In the genomic region with DNA sequence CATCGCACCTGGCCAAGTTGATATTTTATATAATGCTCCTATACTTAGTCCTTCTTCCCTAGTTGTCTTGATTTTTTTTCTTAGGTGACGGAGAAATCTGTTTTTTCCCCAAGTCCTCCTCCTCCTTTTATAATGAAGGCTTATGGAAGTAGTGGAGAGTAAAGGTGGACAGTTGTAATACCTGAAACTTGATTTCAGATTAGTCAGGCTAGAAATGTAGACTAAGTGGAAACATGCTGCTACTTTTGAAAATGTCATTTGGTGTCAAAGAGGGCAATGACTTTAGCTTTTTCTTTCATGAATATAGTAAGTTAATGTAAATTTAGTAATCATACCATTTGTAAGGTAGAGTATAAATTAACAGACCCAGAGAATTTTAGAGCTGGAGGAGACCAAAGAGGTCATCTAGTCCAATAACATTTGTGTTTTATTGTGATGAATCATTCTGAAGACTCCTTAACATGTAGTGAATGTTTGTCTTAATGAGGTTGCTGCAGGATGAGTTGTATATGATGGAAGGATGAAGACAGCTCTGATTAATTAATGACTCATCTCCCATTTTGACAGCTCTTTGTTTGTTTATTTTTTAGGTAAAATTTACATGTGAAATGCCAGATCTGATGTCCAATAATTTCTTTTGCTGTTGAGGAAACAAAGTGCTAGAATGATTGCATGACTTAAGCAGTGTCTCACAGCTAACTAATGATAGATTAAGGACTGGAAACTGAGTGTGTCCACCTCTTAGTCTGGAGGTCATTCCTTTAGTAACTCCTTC, we compare ENCODE assay signal across 14 cellular contexts. TPM values are rescaled to one million over a fixed set of nuclear protein-coding genes. Genes with fewer than 3 reads are reported as not detected.
DNase-seq lines count a peak whose midpoint lies in the region; ATAC-seq and TF ChIP-seq lines count a peak whose summit lies in the region.
"Had no signal": no experiment of that assay in that cellular context is flagged by ENCODE, and none has a peak within 500 bp of the region (broad histone marks: within the 10 kb centered on the region; RNA-seq: fewer than 3 reads in every experiment).

No MANE protein-coding gene starts in this region.

- H3K4me3 ChIP-seq in cardiac muscle cell (no peak overlapping the region), RWPE2 (ENCODE audit: severe bottlenecking) (no peak overlapping the region), fibroblast of villous mesenchyme (ENCODE audit: low read depth, low read length) (no peak overlapping the region)
- H3K4me3 ChIP-seq: body of pancreas, thoracic aorta had no signal

- intact Hi-C loops in left ventricle myocardium superior (cut with micrococcal nuclease), result no loop called here
- intact Hi-C loops in CD4-positive, alpha-beta T cell (cut with DNase I, micrococcal nuclease), result no loop called here

- H3K9me3 ChIP-seq in cardiac muscle cell (ENCODE audit: low read depth), result no peaks in the 10 kb centered on the region
- no peaks in the 10 kb centered on the region for H3K9me3 ChIP-seq in RWPE2 (ENCODE audit: severe bottlenecking)
- H3K9me3 ChIP-seq in CD4-positive, alpha-beta T cell (ENCODE audit: control insufficient read depth, low read length), result no peaks in the 10 kb centered on the region
- H3K9me3 ChIP-seq: body of pancreas, thoracic aorta had no signal

- no peak for ATAC-seq in left ventricle myocardium superior
- ATAC-seq in RWPE2 (ENCODE audit: low read depth), result peak; percentile 77
- ATAC-seq in CD4-positive, alpha-beta T cell (ENCODE audit: poor library complexity), result no peak
- ATAC-seq: body of pancreas had no signal

- H3K9me3 Mint-ChIP-seq in CD4-positive, alpha-beta T cell, result no peaks in the 10 kb centered on the region

- TF ChIP-seq CTCF in cardiac muscle cell (IDR thresholded peaks at IDR 0.05; ENCODE audit: low read depth, low read length), result no peak
- no peak for TF ChIP-seq CTCF in RWPE2 (IDR thresholded peaks at IDR 0.05; ENCODE audit: poor library complexity, severe bottlenecking)
- no peak for TF ChIP-seq CTCF in fibroblast of villous mesenchyme (IDR thresholded peaks at IDR 0.05; ENCODE audit: insufficient read depth, low read depth, low read length)
- no peak for TF ChIP-seq CTCF in CD4-positive, alpha-beta T cell (IDR thresholded peaks at IDR 0.05)

- DNase-seq in cardiac muscle cell (ENCODE audit: low read depth in 1 of 2, low spot score in 1 of 2), result no peak
- DNase-seq in left ventricle myocardium superior, result no peak
- no peak for DNase-seq in RWPE2 (ENCODE audit: low spot score)
- DNase-seq in fibroblast of villous mesenchyme (ENCODE audit: low read depth), result peak; percentile 10
- DNase-seq in iPS-NIHi11 (ENCODE audit: low spot score), result no peak
- no peak for DNase-seq in CD4-positive, alpha-beta T cell
- DNase-seq in effector CD8-positive, alpha-beta T cell (lab: John Stamatoyannopoulos, UW), result no peak
- no peak for DNase-seq in hippocampal formation (lab: John Stamatoyannopoulos, UW)
- DNase-seq: AML-193, body of pancreas, DMS 273 treated with DMSO at 0.1 percent for 48 hours, NCI-H1105 had no signal

- peaks cover 34% of the 10 kb centered on the region for H3K36me3 Mint-ChIP-seq in CD4-positive, alpha-beta T cell (ENCODE audit: low read depth)

- H3K27ac Mint-ChIP-seq in CD4-positive, alpha-beta T cell, result no peak overlapping the region

- H3K27me3 ChIP-seq in cardiac muscle cell (no peaks in the 10 kb centered on the region), RWPE2 (ENCODE audit: insufficient read depth, poor library complexity, severe bottlenecking) (no peaks in the 10 kb centered on the region)
- no peaks in the 10 kb centered on the region for H3K27me3 ChIP-seq in CD4-positive, alpha-beta T cell (ENCODE audit: control insufficient read depth, insufficient read depth, low read length)
- H3K27me3 ChIP-seq: body of pancreas had no signal

- H3K27me3 Mint-ChIP-seq in CD4-positive, alpha-beta T cell, result no peaks in the 10 kb centered on the region

- H3K36me3 ChIP-seq in cardiac muscle cell (no peaks in the 10 kb centered on the region), RWPE2 (ENCODE audit: low read depth) (peaks cover 42% of the 10 kb centered on the region)
- H3K36me3 ChIP-seq: thoracic aorta had no signal

- peaks cover 61% of the 10 kb centered on the region for H3K4me1 Mint-ChIP-seq in CD4-positive, alpha-beta T cell (ENCODE audit: low read depth)

- POLR2A ChIA-PET in CD4-positive, alpha-beta T cell (lab: Charles Lee), result interaction anchor here (1.0 to 2.3 kb wide), 2 partner anchors 9 to 148 kb away, joined by 3 to 8 read pairs; a partner anchor contains a TSS

- H3K4me1 ChIP-seq in cardiac muscle cell (ENCODE audit: low read depth) (peaks cover 9% of the 10 kb centered on the region), RWPE2 (ENCODE audit: insufficient read depth, poor library complexity, severe bottlenecking) (peaks cover 13% of the 10 kb centered on the region)
- H3K4me1 ChIP-seq: body of pancreas had no signal

- peak overlapping the region; percentile 41 for H3K27ac ChIP-seq in cardiac muscle cell
- H3K27ac ChIP-seq in RWPE2 (ENCODE audit: poor library complexity, severe bottlenecking), result peak overlapping the region; percentile 4
- no peak overlapping the region for H3K27ac ChIP-seq in CD4-positive, alpha-beta T cell (ENCODE audit: low read depth, low read length)
- H3K27ac ChIP-seq: body of pancreas, thoracic aorta, VCaP had no signal

- no peak overlapping the region for H3K4me3 Mint-ChIP-seq in CD4-positive, alpha-beta T cell

- CTCF ChIA-PET in CD4-positive, alpha-beta T cell (lab: Charles Lee), result interaction anchor here (1.1 kb wide), 1 partner anchor 110 kb away, joined by 7 read pairs; no protein-coding TSS in a partner anchor

RNA-seq across cellular contexts. Expression of a gene that starts 8.7 kb away (rescaled TPM):
- total RNA-seq in cardiac muscle cell (46.6 and 79.8 TPM in 2 replicates), left ventricle myocardium superior (17.2 TPM), fibroblast of villous mesenchyme (49.3 and 57.9 TPM in 2 replicates)
- 23.4 and 37.5 TPM in 2 replicates for polyA plus RNA-seq in cardiac muscle cell
- 100 to 1,000 TPM; 106 to 113 TPM for total RNA-seq in CD4-positive, alpha-beta T cell
